ENCODE assay signal across 2 cellular contexts in genomic region chr9:5042661-5043178, GRCh38.
TF ChIP-seq lines count a peak whose summit lies in the region.

No MANE protein-coding gene starts in this region.

TF ChIP-seq in SK-N-SH, 30 proteins besides CTCF, POLR2A, EP300 and RAD21 (continued from another document):
- TF ChIP-seq EZH2phosphoT487 (IDR thresholded peaks at IDR 0.05; ENCODE audit: borderline replicate concordance, low read depth) (no peak), CHD2 (IDR thresholded peaks at IDR 0.05; ENCODE audit: low read length, partially characterized antibody) (no peak), GABPA (IDR thresholded peaks at IDR 0.05; ENCODE audit: low read depth) (no peak), GATA2 (CRISPR knock-in tag; IDR thresholded peaks at IDR 0.05) (no peak), FOSL2 (IDR thresholded peaks at IDR 0.05; ENCODE audit: borderline replicate concordance, low read depth) (no peak), USF2 (IDR thresholded peaks at IDR 0.05; ENCODE audit: borderline replicate concordance, low read depth, low read length) (no peak)
- TF ChIP-seq, protein P1, sequence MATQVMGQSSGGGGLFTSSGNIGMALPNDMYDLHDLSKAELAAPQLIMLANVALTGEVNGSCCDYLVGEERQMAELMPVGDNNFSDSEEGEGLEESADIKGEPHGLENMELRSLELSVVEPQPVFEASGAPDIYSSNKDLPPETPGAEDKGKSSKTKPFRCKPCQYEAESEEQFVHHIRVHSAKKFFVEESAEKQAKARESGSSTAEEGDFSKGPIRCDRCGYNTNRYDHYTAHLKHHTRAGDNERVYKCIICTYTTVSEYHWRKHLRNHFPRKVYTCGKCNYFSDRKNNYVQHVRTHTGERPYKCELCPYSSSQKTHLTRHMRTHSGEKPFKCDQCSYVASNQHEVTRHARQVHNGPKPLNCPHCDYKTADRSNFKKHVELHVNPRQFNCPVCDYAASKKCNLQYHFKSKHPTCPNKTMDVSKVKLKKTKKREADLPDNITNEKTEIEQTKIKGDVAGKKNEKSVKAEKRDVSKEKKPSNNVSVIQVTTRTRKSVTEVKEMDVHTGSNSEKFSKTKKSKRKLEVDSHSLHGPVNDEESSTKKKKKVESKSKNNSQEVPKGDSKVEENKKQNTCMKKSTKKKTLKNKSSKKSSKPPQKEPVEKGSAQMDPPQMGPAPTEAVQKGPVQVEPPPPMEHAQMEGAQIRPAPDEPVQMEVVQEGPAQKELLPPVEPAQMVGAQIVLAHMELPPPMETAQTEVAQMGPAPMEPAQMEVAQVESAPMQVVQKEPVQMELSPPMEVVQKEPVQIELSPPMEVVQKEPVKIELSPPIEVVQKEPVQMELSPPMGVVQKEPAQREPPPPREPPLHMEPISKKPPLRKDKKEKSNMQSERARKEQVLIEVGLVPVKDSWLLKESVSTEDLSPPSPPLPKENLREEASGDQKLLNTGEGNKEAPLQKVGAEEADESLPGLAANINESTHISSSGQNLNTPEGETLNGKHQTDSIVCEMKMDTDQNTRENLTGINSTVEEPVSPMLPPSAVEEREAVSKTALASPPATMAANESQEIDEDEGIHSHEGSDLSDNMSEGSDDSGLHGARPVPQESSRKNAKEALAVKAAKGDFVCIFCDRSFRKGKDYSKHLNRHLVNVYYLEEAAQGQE (IDR thresholded peaks at IDR 0.05; ENCODE audit: low read depth, low read length), result no peak

TF ChIP-seq in SK-N-SH treated with all-trans-retinoic acid at 6 μM for 48 hours, 23 proteins besides CTCF, POLR2A, EP300 and RAD21 (continued from another document):
- TF ChIP-seq, protein P2, sequence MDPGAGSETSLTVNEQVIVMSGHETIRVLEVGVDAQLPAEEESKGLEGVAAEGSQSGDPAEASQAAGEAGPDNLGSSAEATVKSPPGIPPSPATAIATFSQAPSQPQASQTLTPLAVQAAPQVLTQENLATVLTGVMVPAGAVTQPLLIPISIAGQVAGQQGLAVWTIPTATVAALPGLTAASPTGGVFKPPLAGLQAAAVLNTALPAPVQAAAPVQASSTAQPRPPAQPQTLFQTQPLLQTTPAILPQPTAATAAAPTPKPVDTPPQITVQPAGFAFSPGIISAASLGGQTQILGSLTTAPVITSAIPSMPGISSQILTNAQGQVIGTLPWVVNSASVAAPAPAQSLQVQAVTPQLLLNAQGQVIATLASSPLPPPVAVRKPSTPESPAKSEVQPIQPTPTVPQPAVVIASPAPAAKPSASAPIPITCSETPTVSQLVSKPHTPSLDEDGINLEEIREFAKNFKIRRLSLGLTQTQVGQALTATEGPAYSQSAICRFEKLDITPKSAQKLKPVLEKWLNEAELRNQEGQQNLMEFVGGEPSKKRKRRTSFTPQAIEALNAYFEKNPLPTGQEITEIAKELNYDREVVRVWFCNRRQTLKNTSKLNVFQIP (CRISPR knock-in tag; IDR thresholded peaks at IDR 0.05; ENCODE audit: borderline replicate concordance, low read depth), result no peak
- TF ChIP-seq TSHZ2 (CRISPR knock-in tag; IDR thresholded peaks at IDR 0.05) (no peak), ISL1 (CRISPR knock-in tag; IDR thresholded peaks at IDR 0.05) (no peak), ZNF8 (CRISPR knock-in tag; IDR thresholded peaks at IDR 0.05) (no peak), ZNF70 (CRISPR knock-in tag; IDR thresholded peaks at IDR 0.05) (no peak), CSRNP3 (CRISPR knock-in tag; IDR thresholded peaks at IDR 0.05) (no peak), ZC3H10 (CRISPR knock-in tag; IDR thresholded peaks at IDR 0.05) (no peak), TCF4 (CRISPR knock-in tag; IDR thresholded peaks at IDR 0.05; ENCODE audit: borderline replicate concordance) (no peak), PATZ1 (CRISPR knock-in tag; IDR thresholded peaks at IDR 0.05; ENCODE audit: borderline replicate concordance) (no peak), PPARA (CRISPR knock-in tag; IDR thresholded peaks at IDR 0.05; ENCODE audit: borderline replicate concordance) (no peak), RARB (CRISPR knock-in tag; IDR thresholded peaks at IDR 0.05) (no peak), TOX (CRISPR knock-in tag; IDR thresholded peaks at IDR 0.05; ENCODE audit: borderline replicate concordance) (no peak), GLIS3 (CRISPR knock-in tag; IDR thresholded peaks at IDR 0.05) (no peak), ZFP30 (CRISPR knock-in tag; IDR thresholded peaks at IDR 0.05) (no peak), OSR1 (CRISPR knock-in tag; IDR thresholded peaks at IDR 0.05) (no peak), ZNF565 (CRISPR knock-in tag; conservative IDR thresholded peaks at IDR 0.05; ENCODE audit: low read depth) (no peak), SNAI2 (CRISPR knock-in tag; IDR thresholded peaks at IDR 0.05) (no peak)
